In the genomic region with DNA sequence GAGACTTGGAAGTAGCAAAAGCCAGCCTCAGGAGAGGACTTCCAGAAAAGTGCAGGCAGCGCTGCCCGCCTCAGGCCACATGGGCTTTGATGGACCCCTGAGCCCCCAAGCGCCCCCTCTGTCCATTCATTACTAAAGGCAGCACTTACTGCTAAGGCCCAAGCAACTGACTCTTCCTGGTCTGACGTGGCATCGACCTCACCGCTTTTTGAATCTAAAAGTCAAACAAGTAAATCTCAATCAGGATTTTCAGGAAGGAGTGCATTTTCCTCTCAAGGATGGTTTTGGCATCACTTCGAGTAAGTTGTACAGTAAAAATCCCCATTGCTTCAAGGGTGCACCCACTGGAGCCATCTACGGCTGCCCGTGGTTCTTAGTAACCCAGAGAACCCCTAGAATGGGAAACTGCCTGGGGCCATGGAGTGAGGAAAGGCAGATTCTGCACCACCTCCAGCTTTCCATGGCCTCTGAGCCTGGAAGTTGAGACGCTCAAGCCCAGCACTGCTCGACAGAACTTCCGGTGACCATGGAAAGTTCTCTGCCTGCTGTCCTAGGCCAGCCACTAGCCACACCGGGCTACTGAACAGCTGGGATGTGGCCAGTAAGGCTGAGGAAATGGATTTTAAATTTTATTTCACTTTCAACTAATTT, we compare ENCODE assay signal across 16 cellular contexts. TPM values are rescaled to one million over a fixed set of nuclear protein-coding genes. Genes with fewer than 3 reads are reported as not detected.
"Had no signal": no experiment of that assay in that cellular context is flagged by ENCODE, and none has a peak within 500 bp of the region (broad histone marks: within the 10 kb centered on the region; RNA-seq: fewer than 3 reads in every experiment).

No MANE protein-coding gene starts in this region.

- H3K9me3 ChIP-seq: ascending aorta, esophagus squamous epithelium, prostate gland, upper lobe of left lung had no signal

- H3K36me3 ChIP-seq: ascending aorta, prostate gland, upper lobe of left lung had no signal

- ATAC-seq: activated CD8-positive, alpha-beta T cell treated with anti-CD3 and anti-CD28 coated beads, Interleukin-2, amount 10 ng/mL, durations not matched to agents 7 days and 5 days; right cardiac atrium; stimulated activated naive CD8-positive, alpha-beta T cell treated with anti-CD3 and anti-CD28 coated beads, Interleukin-15, amount 100 ng/mL, for 72 hours had no signal

- H3K4me3 Mint-ChIP-seq: activated CD8-positive, alpha-beta T cell treated with anti-CD3 and anti-CD28 coated beads, Interleukin-2, amount 10 ng/mL, durations not matched to agents 7 days and 5 days; activated naive CD4-positive, alpha-beta T cell treated with anti-CD3 and anti-CD28 coated beads for 36 hours; activated T-cell treated with anti-CD3 and anti-CD28 coated beads, Interleukin-2, amount 50 U/mL, for 24 hours had no signal

- H3K4me3 ChIP-seq: ascending aorta, esophagus squamous epithelium, prostate gland, skin epidermis, upper lobe of left lung had no signal

- DNase-seq: activated CD4-positive, alpha-beta T cell treated with anti-CD3 and anti-CD28 coated beads for 4 hours; activated CD8-positive, alpha-beta T cell treated with anti-CD3 and anti-CD28 coated beads, Interleukin-2, amount 10 ng/mL, durations not matched to agents 7 days and 5 days; activated naive CD4-positive, alpha-beta T cell treated with anti-CD3 and anti-CD28 coated beads for 36 hours; activated T-cell treated with anti-CD3 and anti-CD28 coated beads, Interleukin-2, amount 50 U/mL, for 24 hours; cortex of kidney; esophagus squamous epithelium; midbrain; stimulated activated naive CD8-positive, alpha-beta T cell treated with anti-CD3 and anti-CD28 coated beads, Interleukin-15, amount 100 ng/mL, for 72 hours; SW 1271; T-helper 2 cell; upper lobe of left lung had no signal

- H3K27ac ChIP-seq: ascending aorta, esophagus squamous epithelium, prostate gland, skin epidermis, upper lobe of left lung had no signal

- H3K27me3 ChIP-seq: ascending aorta, esophagus squamous epithelium had no signal

- H3K9me3 Mint-ChIP-seq: activated naive CD4-positive, alpha-beta T cell treated with anti-CD3 and anti-CD28 coated beads for 36 hours; activated T-cell treated with anti-CD3 and anti-CD28 coated beads, Interleukin-2, amount 50 U/mL, for 24 hours; activated T-helper 2 cell treated with anti-CD3 and anti-CD28 coated beads, Interferon-gamma antibody, Interleukin-2, Interleukin-4, amounts not matched to agents 10 μg/mL and 5 μg/mL and 100 μg/mL, durations not matched to agents 14 hours and 24 hours and 36 hours; stimulated activated naive CD8-positive, alpha-beta T cell treated with anti-CD3 and anti-CD28 coated beads, Interleukin-15, amount 100 ng/mL, for 72 hours had no signal

- H3K27me3 Mint-ChIP-seq: stimulated activated naive CD8-positive, alpha-beta T cell treated with anti-CD3 and anti-CD28 coated beads, Interleukin-15, amount 100 ng/mL, for 72 hours had no signal

- H3K4me1 ChIP-seq: ascending aorta, prostate gland, upper lobe of left lung had no signal

- H3K27ac Mint-ChIP-seq: activated T-cell treated with anti-CD3 and anti-CD28 coated beads, Interleukin-2, amount 50 U/mL, for 24 hours; activated T-helper 2 cell treated with anti-CD3 and anti-CD28 coated beads, Interferon-gamma antibody, Interleukin-2, Interleukin-4, amounts not matched to agents 10 μg/mL and 5 μg/mL and 100 μg/mL, durations not matched to agents 14 hours and 24 hours and 36 hours had no signal

RNA-seq across cellular contexts. Expression of a gene that starts 7.0 kb away (rescaled TPM):
- total RNA-seq: ascending aorta had no signal
